Comparison of ENCODE assay signal across 8 cellular contexts in genomic region chr9:111484564-111484878, GRCh38. TPM values are rescaled to one million over a fixed set of nuclear protein-coding genes. Genes with fewer than 3 reads are reported as not detected.
DNase-seq lines count a peak whose midpoint lies in the region; ATAC-seq, FAIRE-seq and TF ChIP-seq lines count a peak whose summit lies in the region.

No MANE protein-coding gene starts in this region.

- no peak for FAIRE-seq in HepG2 (lab: Jason Lieb, UNC)

- no peak for TF ChIP-seq EP300 in HepG2 (IDR thresholded peaks at IDR 0.05; ENCODE audit: low read depth in 2 of 2, low read length in 2 of 2)
- TF ChIP-seq EP300 in HepG2 (CRISPR knock-in tag; IDR thresholded peaks at IDR 0.05; ENCODE audit: borderline replicate concordance): no peak
- no peak for TF ChIP-seq EP300 in transverse colon (IDR thresholded peaks at IDR 0.05; ENCODE audit: low read depth)

- H3K79me2 ChIP-seq in HepG2 (ENCODE audit: insufficient read depth, low read length): peaks cover 32% of the 10 kb centered on the region

- in situ Hi-C loops in HepG2 (cut with HindIII; ENCODE audit: extremely low pct_ligation_motif_present, low pct_unique_long_range_greater_than_20kb) (no loop called here), transverse colon (cut with MboI; ENCODE audit: low pct_ligation_motif_present in 1 of 4, low pct_unique_long_range_greater_than_20kb in 1 of 4, low sequenced_read_pairs in 3 of 4) (no loop called here)

- CTCF ChIA-PET in HEK293T (lab: Yijun Ruan, JAX): no interaction called here
- CTCF ChIA-PET in HepG2 (lab: Yijun Ruan, JAX; ENCODE audit: low intra/inter-chr PET ratio, low total read pairs): no interaction called here

- 0 to 2% (median 1%) methylated on average over 4 of the region's 4 CpGs for WGBS in adrenal gland, 4 donors
- 2% methylated on average over 4 of the region's 4 CpGs for WGBS in HepG2 (ENCODE audit: low lambda C conversion rate)
- 0% methylated on average over 4 of the region's 4 CpGs for WGBS in transverse colon (ENCODE audit: low coverage in 1 of 2), 2 donors

- H3K4me3 ChIP-seq in adrenal gland (peak overlapping the region in 3 of 4 donors; percentile 36 to 94 (median 71)), HepG2 (replicated peaks in 1 of 3; ENCODE audit: insufficient read depth in 1 of 3, low read depth in 2 of 3, low read length in 3 of 3) (peak overlapping the region; percentile 83 to 90 (median 84)), transverse colon (peak overlapping the region; percentile 59 to 76 (median 66))

- H3K4me1 ChIP-seq in adrenal gland (replicated peaks in 1 of 2): peaks cover 8 to 18% of the 10 kb centered on the region in 2 donors
- peaks cover 20% of the 10 kb centered on the region for H3K4me1 ChIP-seq in HepG2 (ENCODE audit: insufficient read depth, low read length)
- H3K4me1 ChIP-seq in transverse colon: peaks cover 3 to 26% (median 16%) of the 10 kb centered on the region in 4 donors

- H3K27me3 ChIP-seq in adrenal gland (no peaks in the 10 kb centered on the region), HepG2 (ENCODE audit: control insufficient read depth in 1 of 2, insufficient read depth in 2 of 2, low read length in 2 of 2) (no peaks in the 10 kb centered on the region), transverse colon (no peaks in the 10 kb centered on the region)

- H3K9me3 ChIP-seq in adrenal gland (replicated peaks in 1 of 3) (no peaks in the 10 kb centered on the region), HepG2 (ENCODE audit: low read length) (no peaks in the 10 kb centered on the region), transverse colon (no peaks in the 10 kb centered on the region)

- POLR2A ChIA-PET in HEK293T (lab: Yijun Ruan, JAX): no interaction called here
- POLR2A ChIA-PET in HepG2 (lab: Yijun Ruan, JAX): interaction anchor here (1.0 to 1.7 kb wide), 2 partner anchors 32 to 41 kb away, joined by 3 to 4 read pairs; partner anchors contain the start of gene ZNF483

- TSS peak; percentile 80 for BruUV-seq in HepG2 (replicated peaks; lab: Mats Ljungman, UMichigan)

- ATAC-seq in HepG2 (no peak), HG02759 (IDR thresholded peaks at IDR 0.05; ENCODE audit: unreplicated experiment) (no peak)

- peak overlapping the region; percentile 79 for H3K4me2 ChIP-seq in HepG2 (ENCODE audit: low read depth, low read length)

- H3K27ac ChIP-seq in C4-2B (peak overlapping the region; percentile 95), adrenal gland (peak overlapping the region; percentile 95 to 99 (median 96)), HepG2 (ENCODE audit: extremely low read length, insufficient read depth, low read length) (peak overlapping the region; percentile 94), transverse colon (peak overlapping the region; percentile 92 to 100 (median 97))

- H4K20me1 ChIP-seq in HepG2 (ENCODE audit: insufficient read depth, low read length): 0 out of 2 replicates have a peak, but pooled peaks cover 5% of the 10 kb centered on the region

- no peak for TF ChIP-seq RAD21 in HepG2 (CRISPR knock-in tag; IDR thresholded peaks at IDR 0.05)

- H3K36me3 ChIP-seq in adrenal gland (replicated peaks in 1 of 2) (no peaks in the 10 kb centered on the region), HepG2 (replicated peaks in 1 of 2; ENCODE audit: control insufficient read depth in 1 of 2, insufficient read depth in 2 of 2, low read length in 2 of 2) (no peaks in the 10 kb centered on the region), transverse colon (no peaks in the 10 kb centered on the region)

- peak overlapping the region; percentile 87 for H3K9ac ChIP-seq in HepG2 (ENCODE audit: insufficient read depth, low read depth, low read length)

- DNase-seq in HEK293T (ENCODE audit: extremely low spot score) (no peak), adrenal gland (no peak), HepG2 (ENCODE audit: low spot score) (no peak), transverse colon (no peak), GM20000 (ENCODE audit: low spot score) (no peak), NCI-H526 (lab: John Stamatoyannopoulos, UW) (no peak)

- TF ChIP-seq POLR2A in adrenal gland (IDR thresholded peaks at IDR 0.05) (no peak), HepG2 (IDR thresholded peaks at IDR 0.05; ENCODE audit: insufficient read depth in 1 of 2, low read depth in 2 of 2, low read length in 2 of 2) (no peak), transverse colon (IDR thresholded peaks at IDR 0.05) (no peak)

- peak overlapping the region; percentile 43 for H2AFZ ChIP-seq in HepG2 (ENCODE audit: low read length)

- TF ChIP-seq CTCF in C4-2B (conservative IDR thresholded peaks at IDR 0.05) (no peak), adrenal gland (IDR thresholded peaks at IDR 0.05) (no peak), HepG2 (CRISPR knock-in tag; IDR thresholded peaks at IDR 0.05) (no peak), transverse colon (IDR thresholded peaks at IDR 0.05) (no peak), GM20000 (IDR thresholded peaks at IDR 0.05; ENCODE audit: extremely low read depth, missing control alignments) (no peak)

- intact Hi-C loops in adrenal gland (cut with DNase I) (no loop called here), HepG2 (cut with micrococcal nuclease; ENCODE audit: unreplicated experiment) (loop anchor here (5.0 kb wide), 1 partner anchor 47 kb away; no protein-coding TSS in a partner anchor), transverse colon (cut with DNase I; ENCODE audit: low total_unique reads) (no loop called here)

TF ChIP-seq in HepG2, 621 proteins besides CTCF, POLR2A, EP300 and RAD21 (continues in another document):
- TF ChIP-seq DMAP1 (CRISPR knock-in tag; IDR thresholded peaks at IDR 0.05): no peak

RNA-seq across cellular contexts. Expression of gene ECPAS, which starts 0.3 kb away (rescaled TPM):
- 10 to 100 TPM; 51.6 to 99.1 (median 88.7) TPM for total RNA-seq in adrenal gland
- 10 to 100 TPM; 17.3 to 88.2 (median 21.0) TPM for polyA plus RNA-seq in adrenal gland
- 58.0 and 81.7 TPM in 2 replicates for total RNA-seq in HepG2 (2016; rRNA removed; fragmentation: Illumina TruSeq; extraction: Trizol)
- total RNA-seq in HepG2 (2016; cell fraction: cytosol; rRNA removed; fragmentation: Illumina TruSeq; extraction: Trizol; ENCODE audit: low read depth): 16.5 and 19.4 TPM in 2 replicates
- total RNA-seq in HepG2 (2016; cell fraction: insoluble cytoplasmic fraction; rRNA removed; fragmentation: Illumina TruSeq; extraction: Trizol): 61.7 and 85.2 TPM in 2 replicates
- 25.2 and 25.7 TPM in 2 replicates for total RNA-seq in HepG2 (2016; cell fraction: membrane; rRNA removed; fragmentation: Illumina TruSeq; extraction: Trizol)
- total RNA-seq in HepG2 (2016; cell fraction: nucleus; rRNA removed; fragmentation: Illumina TruSeq; extraction: Trizol): 62.2 and 69.4 TPM in 2 replicates
- polyA plus RNA-seq in HepG2 (2011; rRNA removed): 35.3 and 37.3 TPM in 2 replicates
- polyA plus RNA-seq in HepG2 (2011; cell fraction: cytosol; rRNA removed): 14.0 and 19.7 TPM in 2 replicates
- polyA plus RNA-seq in HepG2 (2011; cell fraction: nucleus; rRNA removed): 50.5 and 56.3 TPM in 2 replicates
- 43.2 and 54.3 TPM in 2 replicates for polyA plus RNA-seq in HepG2 (2012)
- 2.2 and 2.5 TPM in 2 replicates for polyA plus RNA-seq in HepG2 (2016; cell fraction: cytosol; fragmentation: Illumina TruSeq; extraction: Trizol; ENCODE audit: low read depth)
- 45.7 and 50.1 TPM in 2 replicates for polyA plus RNA-seq in HepG2 (2016; cell fraction: insoluble cytoplasmic fraction; fragmentation: Illumina TruSeq; extraction: Trizol; ENCODE audit: low read depth)
- polyA plus RNA-seq in HepG2 (2016; cell fraction: membrane; fragmentation: Illumina TruSeq; extraction: Trizol; ENCODE audit: low read depth): 6.0 and 8.2 TPM in 2 replicates
- polyA plus RNA-seq in HepG2 (2016; cell fraction: nucleus; fragmentation: Illumina TruSeq; extraction: Trizol; ENCODE audit: insufficient read depth, low read depth): 45.4 and 52.1 TPM in 2 replicates
- 61.8 and 69.9 TPM in 2 replicates for polyA minus RNA-seq in HepG2 (2011; rRNA and poly(A)+ RNA removed; ENCODE audit: low replicate concordance)
- 69.1 and 80.5 TPM in 2 replicates for polyA minus RNA-seq in HepG2 (2011; cell fraction: cytosol; rRNA and poly(A)+ RNA removed)
- polyA minus RNA-seq in HepG2 (2011; cell fraction: nucleus; rRNA and poly(A)+ RNA removed): 141 and 183 TPM in 2 replicates
- 10 to 100 TPM; 69.2 to 88.8 (median 77.0) TPM for total RNA-seq in transverse colon

RNA-seq across cellular contexts. Expression of gene ZNF483, which starts 40.5 kb away (rescaled TPM):
- total RNA-seq in adrenal gland (10 to 100 TPM; 11.7 to 25.1 (median 20.3) TPM), HepG2 (2016; rRNA removed; fragmentation: Illumina TruSeq; extraction: Trizol) (9.5 and 15.7 TPM in 2 replicates), transverse colon (1 to 10 TPM; 2.2 to 4.9 (median 3.4) TPM)
- polyA plus RNA-seq in adrenal gland (1 to 10 TPM; 1.2 to 9.7 (median 3.1) TPM), HepG2 (2011; rRNA removed) (1.4 and 2.0 TPM in 2 replicates)
- 10.6 and 15.0 TPM in 2 replicates for total RNA-seq in HepG2 (2016; cell fraction: cytosol; rRNA removed; fragmentation: Illumina TruSeq; extraction: Trizol; ENCODE audit: low read depth)
- 7.7 and 14.2 TPM in 2 replicates for total RNA-seq in HepG2 (2016; cell fraction: insoluble cytoplasmic fraction; rRNA removed; fragmentation: Illumina TruSeq; extraction: Trizol)
- total RNA-seq in HepG2 (2016; cell fraction: membrane; rRNA removed; fragmentation: Illumina TruSeq; extraction: Trizol): 6.0 and 8.2 TPM in 2 replicates
- 9.4 and 10.0 TPM in 2 replicates for total RNA-seq in HepG2 (2016; cell fraction: nucleus; rRNA removed; fragmentation: Illumina TruSeq; extraction: Trizol)
- polyA plus RNA-seq in HepG2 (2011; cell fraction: cytosol; rRNA removed): 0.50 and 0.87 TPM in 2 replicates
- polyA plus RNA-seq in HepG2 (2011; cell fraction: nucleus; rRNA removed): 0.93 and 1.8 TPM in 2 replicates
- 1.2 and 1.3 TPM in 2 replicates for polyA plus RNA-seq in HepG2 (2012)
- polyA plus RNA-seq in HepG2 (2016; cell fraction: cytosol; fragmentation: Illumina TruSeq; extraction: Trizol; ENCODE audit: low read depth): 0.29 and 0.40 TPM in 2 replicates
- 0.85 and 1.6 TPM in 2 replicates for polyA plus RNA-seq in HepG2 (2016; cell fraction: insoluble cytoplasmic fraction; fragmentation: Illumina TruSeq; extraction: Trizol; ENCODE audit: low read depth)
- 0.57 and 0.60 TPM in 2 replicates for polyA plus RNA-seq in HepG2 (2016; cell fraction: membrane; fragmentation: Illumina TruSeq; extraction: Trizol; ENCODE audit: low read depth)
- polyA plus RNA-seq in HepG2 (2016; cell fraction: nucleus; fragmentation: Illumina TruSeq; extraction: Trizol; ENCODE audit: insufficient read depth, low read depth): 1.8 and 2.5 TPM in 2 replicates
- polyA minus RNA-seq in HepG2 (2011; rRNA and poly(A)+ RNA removed; ENCODE audit: low replicate concordance): 6.2 TPM in 1 of 2 replicates, not detected in the other
- polyA minus RNA-seq in HepG2 (2011; cell fraction: cytosol; rRNA and poly(A)+ RNA removed): 3.0 and 3.3 TPM in 2 replicates
- polyA minus RNA-seq in HepG2 (2011; cell fraction: nucleus; rRNA and poly(A)+ RNA removed): 13.4 and 23.1 TPM in 2 replicates
